8 cellular contexts compared by ENCODE assay signal in the genomic region with DNA sequence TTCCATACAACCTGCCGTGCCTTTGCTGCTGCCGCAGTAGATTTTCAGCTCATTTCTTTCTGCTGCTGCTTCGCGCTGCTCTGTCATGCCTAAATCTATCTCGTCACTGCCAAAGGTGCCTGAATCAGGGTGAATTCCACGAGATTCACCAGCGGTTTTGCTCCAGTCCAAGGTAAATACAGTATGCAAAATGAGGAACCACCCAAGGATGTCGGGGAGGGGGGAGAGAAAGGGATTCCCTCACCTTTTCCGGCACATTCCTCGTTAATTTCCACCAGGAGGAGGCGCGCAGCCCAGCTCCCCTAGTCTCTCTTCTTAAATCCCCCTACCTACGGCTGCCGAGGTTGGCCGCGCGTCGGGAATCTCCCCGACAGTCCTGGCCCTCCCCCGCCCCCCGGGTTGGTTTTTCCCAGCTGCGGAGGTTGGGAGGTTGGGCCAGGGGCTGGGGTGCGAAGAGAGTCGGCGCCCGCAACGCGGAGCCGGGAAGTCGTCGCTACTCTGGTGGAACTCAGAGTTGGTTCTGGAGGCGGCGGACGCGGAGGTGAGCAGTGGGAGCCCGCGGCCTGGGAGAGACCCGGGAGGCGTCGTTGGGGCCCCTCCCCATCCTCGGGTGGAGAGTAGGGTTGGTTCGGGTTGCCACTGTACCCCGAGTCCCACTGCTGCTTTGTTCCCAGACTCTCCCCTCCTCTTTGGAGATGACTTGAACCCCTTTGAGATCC. TPM values are rescaled to one million over a fixed set of nuclear protein-coding genes. Genes with fewer than 3 reads are reported as not detected.
DNase-seq lines count a peak whose midpoint lies in the region; ATAC-seq and TF ChIP-seq lines count a peak whose summit lies in the region.

A gene with protein sequence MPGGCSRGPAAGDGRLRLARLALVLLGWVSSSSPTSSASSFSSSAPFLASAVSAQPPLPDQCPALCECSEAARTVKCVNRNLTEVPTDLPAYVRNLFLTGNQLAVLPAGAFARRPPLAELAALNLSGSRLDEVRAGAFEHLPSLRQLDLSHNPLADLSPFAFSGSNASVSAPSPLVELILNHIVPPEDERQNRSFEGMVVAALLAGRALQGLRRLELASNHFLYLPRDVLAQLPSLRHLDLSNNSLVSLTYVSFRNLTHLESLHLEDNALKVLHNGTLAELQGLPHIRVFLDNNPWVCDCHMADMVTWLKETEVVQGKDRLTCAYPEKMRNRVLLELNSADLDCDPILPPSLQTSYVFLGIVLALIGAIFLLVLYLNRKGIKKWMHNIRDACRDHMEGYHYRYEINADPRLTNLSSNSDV (plus strand): TSS at position 450 of the 719 bp plus-strand sequence. CDS start 1,145 bp downstream, outside the sequence.

- H3K27me3 ChIP-seq in WERI-Rb-1 (ENCODE audit: insufficient read depth, low read depth, severe bottlenecking) (no peaks in the 10 kb centered on the region), mesenchymal stem cell (ENCODE audit: control insufficient read depth in 1 of 2, insufficient read depth in 1 of 2, low read length in 2 of 2) (peaks cover 0 to 5% of the 10 kb centered on the region in 2 experiments), thyroid gland (no peaks in the 10 kb centered on the region)

- CTCF ChIA-PET in Calu3 (lab: Charles Lee) = interaction anchor here (0.5 to 0.7 kb wide), 4 partner anchors 93 to 420 kb away, joined by 3 to 7 read pairs (median 4); no protein-coding TSS in a partner anchor

- TF ChIP-seq CTCF in Calu3 (IDR thresholded peaks at IDR 0.05; ENCODE audit: unreplicated experiment) (peak; percentile 21), WERI-Rb-1 (IDR thresholded peaks at IDR 0.05; ENCODE audit: low read depth, low read length) (peak; percentile 62; the same call in 1 of the 2 replicates), thyroid gland (IDR thresholded peaks at IDR 0.05) (peak in 3 of 6 experiments; percentile 36 to 39 (median 37))

- peak within 1 kb of the TSS; percentile 67 for H3K4me2 ChIP-seq in mesenchymal stem cell (ENCODE audit: low read length, poor library complexity, severe bottlenecking)

- peaks cover 36% of the 10 kb centered on the region for H3K36me3 Mint-ChIP-seq in Calu3 (ENCODE audit: insufficient read depth, unreplicated experiment)

- peak within 1 kb of the TSS; percentile 53 for H3K4me3 ChIP-seq in Jurkat, Clone E6-1 (ENCODE audit: low read length)
- H3K4me3 ChIP-seq in WERI-Rb-1 (ENCODE audit: low read depth, low read length) (peak within 1 kb of the TSS; percentile 93), mesenchymal stem cell (ENCODE audit: insufficient read depth in 1 of 2, low read depth in 1 of 2, low read length in 2 of 2) (peak within 1 kb of the TSS; percentile 88 to 94), thyroid gland (replicated peaks in 1 of 3) (peak within 1 kb of the TSS; percentile 43 to 86 (median 64))

- H3K4me1 ChIP-seq in mesenchymal stem cell (ENCODE audit: control insufficient read depth, insufficient read depth, low read depth, low read length) (peaks cover 12% of the 10 kb centered on the region), thyroid gland (peaks cover 6 to 11% of the 10 kb centered on the region in 2 donors)

- ATAC-seq in GM19455 (IDR thresholded peaks at IDR 0.05; ENCODE audit: unreplicated experiment) = peak; percentile 50

- H4K91ac ChIP-seq in mesenchymal stem cell (ENCODE audit: low read length) = peak within 1 kb of the TSS; percentile 75

- H2BK120ac ChIP-seq in mesenchymal stem cell (ENCODE audit: low read depth, low read length) = peak within 1 kb of the TSS; percentile 66

- H3K9me3 ChIP-seq in WERI-Rb-1 (ENCODE audit: severe bottlenecking) (no peaks in the 10 kb centered on the region), mesenchymal stem cell (ENCODE audit: control insufficient read depth, low read length) (no peaks in the 10 kb centered on the region), thyroid gland (no peaks in the 10 kb centered on the region)

- BruUV-seq in Calu3 (replicated peaks; lab: Mats Ljungman, UMichigan) = no TSS peak

- DNase-seq in Calu3 (peak; percentile 77), WERI-Rb-1 (peak; percentile 84), mesenchymal stem cell (peak; percentile 78), thyroid gland (peak; percentile 64 to 70), superior temporal gyrus (ENCODE audit: extremely low spot score) (no peak)
- no peak for DNase-seq in Jurkat, Clone E6-1 (ENCODE audit: low read depth, low spot score)

- under 1% methylated on average over 28 of the region's 43 CpGs for WGBS in mesenchymal stem cell
- 0 to 1% methylated on average over 24 to 28 of the region's 43 CpGs for WGBS in thyroid gland, 2 donors

- no peak within 1 kb of the TSS for H2AK5ac ChIP-seq in mesenchymal stem cell (ENCODE audit: low read length, severe bottlenecking)

- peak within 1 kb of the TSS; percentile 11 to 93 for H3K14ac ChIP-seq in mesenchymal stem cell (ENCODE audit: low read length in 2 of 2)

- intact Hi-C loops in Calu3 (cut with micrococcal nuclease; ENCODE audit: unreplicated experiment) (loop anchor here (2.0 to 10.0 kb wide), 4 partner anchors 35 to 694 kb away; no protein-coding TSS in a partner anchor), thyroid gland (cut with DNase I) (no loop called here)

- peak within 1 kb of the TSS; percentile 78 to 95 for H2BK12ac ChIP-seq in mesenchymal stem cell (ENCODE audit: low read length in 2 of 2)

- peak within 1 kb of the TSS; percentile 92 for H3K9ac ChIP-seq in mesenchymal stem cell (ENCODE audit: low read length)

- peak within 1 kb of the TSS; percentile 88 for H2BK5ac ChIP-seq in mesenchymal stem cell (ENCODE audit: low read depth, low read length, poor library complexity, severe bottlenecking)

- H3K27ac ChIP-seq in WERI-Rb-1 (peak within 1 kb of the TSS; percentile 54; the same call in 1 of the 2 replicates), mesenchymal stem cell (ENCODE audit: low read length, poor library complexity, severe bottlenecking) (peak within 1 kb of the TSS; percentile 89), thyroid gland (peak within 1 kb of the TSS; percentile 75 to 79 (median 76))

- TF ChIP-seq POLR2A in thyroid gland (IDR thresholded peaks at IDR 0.05) = peak in 1 of 2 donors; percentile 57

- no peak within 1 kb of the TSS for H3K23ac ChIP-seq in mesenchymal stem cell (ENCODE audit: low read length in 2 of 2)

- H3K9me3 Mint-ChIP-seq in Calu3 (ENCODE audit: low read depth, unreplicated experiment) = no peaks in the 10 kb centered on the region

- H3K4me1 Mint-ChIP-seq in Calu3 (ENCODE audit: low read depth, unreplicated experiment) = peaks cover 9% of the 10 kb centered on the region

- H4K8ac ChIP-seq in mesenchymal stem cell (ENCODE audit: low read length) = peak within 1 kb of the TSS; percentile 70

- peak within 1 kb of the TSS; percentile 92 for H2AFZ ChIP-seq in mesenchymal stem cell (ENCODE audit: low read depth, low read length)

- peak within 1 kb of the TSS; percentile 88 for H2BK15ac ChIP-seq in mesenchymal stem cell (ENCODE audit: low read depth, poor library complexity, severe bottlenecking)

- peak within 1 kb of the TSS in 1 of 2 experiments; percentile 47 for H3K4ac ChIP-seq in mesenchymal stem cell (ENCODE audit: low read depth in 1 of 2, low read length in 2 of 2)

- peak within 1 kb of the TSS; percentile 83 for H3K4me3 Mint-ChIP-seq in Calu3 (ENCODE audit: low read depth, unreplicated experiment)

- peak within 1 kb of the TSS; percentile 66 for H3K27ac Mint-ChIP-seq in Calu3 (ENCODE audit: unreplicated experiment)

- H3K36me3 ChIP-seq in WERI-Rb-1 (no peaks in the 10 kb centered on the region), mesenchymal stem cell (ENCODE audit: control insufficient read depth in 1 of 2, insufficient read depth in 2 of 2, low read depth in 1 of 2, low read length in 2 of 2) (peaks cover 11 to 24% of the 10 kb centered on the region in 2 experiments), thyroid gland (no peaks in the 10 kb centered on the region)

- in situ Hi-C loops in endometrial microvascular endothelial cells (cut with HindIII; ENCODE audit: inconsistent ontology term, low pct_unique_long_range_greater_than_20kb, low sequenced_read_pairs) = no loop called here

- peaks cover 9% of the 10 kb centered on the region for H3K79me1 ChIP-seq in mesenchymal stem cell (replicated peaks; ENCODE audit: low read length, poor library complexity, severe bottlenecking)

- peak within 1 kb of the TSS; percentile 79 to 89 for H3K18ac ChIP-seq in mesenchymal stem cell (ENCODE audit: low read depth in 1 of 2, low read length in 2 of 2)

- no peaks in the 10 kb centered on the region for H3K27me3 Mint-ChIP-seq in Calu3 (ENCODE audit: unreplicated experiment)

RNA-seq across cellular contexts. Expression of the gene that starts here (rescaled TPM):
- 42.6 and 46.5 TPM in 2 replicates for total RNA-seq in Calu3 (2022)
- polyA plus RNA-seq in Jurkat, Clone E6-1 (2012; ENCODE audit: insufficient read depth, insufficient read length) = 1.3 TPM
- 11.1 TPM for total RNA-seq in endometrial microvascular endothelial cells (ENCODE audit: inconsistent ontology term)
- polyA plus RNA-seq in mesenchymal stem cell (2013, experiment 1 of 2) = 55.2 TPM
- 56.5 TPM for polyA plus RNA-seq in mesenchymal stem cell (2013, experiment 2 of 2)
- 10 to 100 TPM; 28.0 to 39.2 (median 32.6) TPM for total RNA-seq in thyroid gland

Comparison
In these comparisons a context has a peak if more than half of its experiments do, and no peak if none do; other contexts are left out.
1. DNase-seq: peak in Calu3 (single experiment), WERI-Rb-1 (single experiment), mesenchymal stem cell (single experiment) and thyroid gland (2 of 2); none in Jurkat, Clone E6-1 (single experiment) and superior temporal gyrus (single experiment).
2. Peak in every context shown above with its lines, with median percentiles within 50 percentile points of each other: H3K4me3 ChIP-seq and H3K27ac ChIP-seq.